23 cellular contexts compared by ENCODE assay signal in the genomic region with DNA sequence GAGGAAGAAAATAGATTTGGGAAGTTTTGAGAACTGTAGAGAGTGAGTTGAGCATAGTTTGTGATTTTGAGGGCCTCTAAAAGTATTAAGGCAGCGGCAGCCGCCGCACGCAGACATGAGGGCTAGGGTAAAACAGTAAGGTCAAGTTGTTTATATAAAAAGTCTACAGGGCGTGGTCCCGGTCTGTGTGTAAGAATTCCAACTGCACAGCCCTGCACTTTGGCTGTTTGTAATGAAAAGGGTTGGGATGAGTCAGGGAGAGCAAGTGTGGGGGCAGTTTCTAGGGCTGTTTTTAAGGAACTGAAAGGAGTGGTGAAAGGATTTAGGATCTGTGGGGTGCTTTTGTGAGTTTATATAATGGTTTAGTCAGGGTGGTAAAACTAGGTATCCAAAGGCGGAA. TPM values are rescaled to one million over a fixed set of nuclear protein-coding genes. Genes with fewer than 3 reads are reported as not detected.
DNase-seq lines count a peak whose midpoint lies in the region; ATAC-seq and TF ChIP-seq lines count a peak whose summit lies in the region.
"Had no signal": no experiment of that assay in that cellular context is flagged by ENCODE, and none has a peak within 500 bp of the region (broad histone marks: within the 10 kb centered on the region; RNA-seq: fewer than 3 reads in every experiment).

No MANE protein-coding gene starts in this region.

- in situ Hi-C loops in IMR-90 (cut with MboI; ENCODE audit: low sequenced_read_pairs), result no loop called here
- in situ Hi-C loops in HAP-1 (cut with MboI; ENCODE audit: low sequenced_read_pairs), result no loop called here

- no peak overlapping the region for H2BK120ac ChIP-seq in IMR-90 (ENCODE audit: low read depth, low read length)

- peak overlapping the region; percentile 54 for H3K27ac ChIP-seq in IMR-90 (ENCODE audit: insufficient read depth, low read length)
- H3K27ac ChIP-seq: BLaER1, suprapubic skin, uterus had no signal

- H3K27me3 Mint-ChIP-seq in T-helper 17 cell, result peaks cover 5% of the 10 kb centered on the region
- H3K27me3 Mint-ChIP-seq: activated B cell treated with CpG ODN at 0.5 μM for 24 hours; activated CD4-positive, alpha-beta memory T cell treated with anti-CD3 and anti-CD28 coated beads for 36 hours had no signal

- H3K56ac ChIP-seq in IMR-90 (ENCODE audit: extremely low read depth, insufficient read depth, low read length), result no peak overlapping the region

- no peak overlapping the region for H3K14ac ChIP-seq in IMR-90 (replicated peaks; ENCODE audit: low read depth, low read length)

- ATAC-seq in IMR-90 (ENCODE audit: low read depth) (peak; percentile 75), T-helper 17 cell (no peak)

- H3K18ac ChIP-seq in IMR-90 (ENCODE audit: low read depth, low read length), result no peak overlapping the region; the same call in 1 of the 2 replicates

- BruUV-seq in IMR-90 (replicated peaks; lab: Mats Ljungman, UMichigan), result no TSS peak

- H3K9me3 ChIP-seq in IMR-90 (ENCODE audit: control insufficient read depth, insufficient read depth, low read length) (no peaks in the 10 kb centered on the region), HAP-1 (no peaks in the 10 kb centered on the region), T-helper 17 cell (ENCODE audit: control insufficient read depth, low read length, poor library complexity, severe bottlenecking) (no peaks in the 10 kb centered on the region)
- H3K9me3 ChIP-seq: BLaER1, suprapubic skin, uterus had no signal

- H3K4me1 ChIP-seq in IMR-90 (ENCODE audit: control insufficient read depth, insufficient read depth, low read length), result peaks cover 3% of the 10 kb centered on the region; the same call in 1 of the 2 replicates
- H3K4me1 ChIP-seq in HAP-1, result no peaks in the 10 kb centered on the region
- H3K4me1 ChIP-seq: BLaER1, suprapubic skin, uterus had no signal

- DNase-seq in A172 (ENCODE audit: low spot score) (peak; percentile 34), IMR-90 (peak; percentile 61), amniotic epithelial cell (ENCODE audit: low read depth) (peak; percentile 67), fibroblast of pulmonary artery (ENCODE audit: low read depth) (peak; percentile 17), HAP-1 (ENCODE audit: low spot score in 2 of 2) (no peak), NCI-H1436 treated with DMSO at 0.1 percent for 48 hours (lab: John Stamatoyannopoulos, UW) (no peak), T-helper 17 cell (no peak)
- DNase-seq in activated T-cell treated with anti-CD3 and anti-CD28 coated beads, Interleukin-2, amount 50 U/mL, for 1 hour, result no peak
- DNase-seq: 8988T; activated B cell treated with CpG ODN at 0.5 μM for 24 hours; activated CD4-positive, alpha-beta memory T cell treated with anti-CD3 and anti-CD28 coated beads for 36 hours; activated naive CD4-positive, alpha-beta T cell; activated T-cell treated with anti-CD3 and anti-CD28 coated beads for 4 hours; aorta; Calu3; left cardiac atrium; NCI-H1417 treated with DMSO at 0.1 percent for 48 hours; NCI-H748 treated with DMSO at 0.1 percent for 48 hours; SHP77; T-helper 1 cell; uterus had no signal

- H2AFZ ChIP-seq in IMR-90 (replicated peaks; ENCODE audit: low read length, poor library complexity), result no peak overlapping the region

- WGBS in IMR-90 (ENCODE audit: extremely low coverage in 2 of 2, insufficient read length in 1 of 2), 2 experiments, result 52% methylated on average over 6 of the region's 7 CpGs; no CpG with 5 or more reads in 1 of the 2 experiments

- intact Hi-C loops in IMR-90 (cut with micrococcal nuclease), result no loop called here

- H4K5ac ChIP-seq in IMR-90 (ENCODE audit: low read depth, low read length), result no peak overlapping the region

- H3K27me3 ChIP-seq in IMR-90 (ENCODE audit: control insufficient read depth, insufficient read depth, low read length), result no peaks in the 10 kb centered on the region; the same call in 1 of the 2 replicates
- H3K27me3 ChIP-seq in HAP-1 (ENCODE audit: low read depth), result no peaks in the 10 kb centered on the region
- H3K27me3 ChIP-seq: BLaER1, suprapubic skin, uterus had no signal

- no peaks in the 10 kb centered on the region for H3K36me3 Mint-ChIP-seq in T-helper 17 cell (ENCODE audit: low read depth)
- H3K36me3 Mint-ChIP-seq: activated CD4-positive, alpha-beta memory T cell treated with anti-CD3 and anti-CD28 coated beads for 36 hours had no signal

- no peak overlapping the region for H3K4me3 Mint-ChIP-seq in T-helper 17 cell
- H3K4me3 Mint-ChIP-seq: activated B cell treated with CpG ODN at 0.5 μM for 24 hours; activated CD4-positive, alpha-beta memory T cell treated with anti-CD3 and anti-CD28 coated beads for 36 hours had no signal

- H2BK5ac ChIP-seq in IMR-90 (ENCODE audit: low read depth, low read length, poor library complexity, severe bottlenecking), result peak overlapping the region; percentile 65

- no peaks in the 10 kb centered on the region for H4K20me1 ChIP-seq in IMR-90 (ENCODE audit: insufficient read depth, low read length)
- H4K20me1 ChIP-seq: BLaER1 had no signal

- no peak for TF ChIP-seq RAD21 in IMR-90 (IDR thresholded peaks at IDR 0.05; ENCODE audit: low read length)

- H3K4me3 ChIP-seq in IMR-90 (ENCODE audit: insufficient read depth, low read depth, low read length) (no peak overlapping the region), fibroblast of pulmonary artery (replicated peaks; ENCODE audit: low read depth, low read length) (no peak overlapping the region), HAP-1 (no peak overlapping the region)
- H3K4me3 ChIP-seq: BLaER1, suprapubic skin, uterus had no signal

- POLR2A ChIA-PET in IMR-90 (lab: Charles Lee; ENCODE audit: unreplicated experiment), result no interaction called here

- H2BK20ac ChIP-seq in IMR-90 (ENCODE audit: low read depth, low read length), result peak overlapping the region; percentile 80; the same call in 1 of the 2 replicates

- H2BK15ac ChIP-seq in IMR-90 (ENCODE audit: low read depth, low read length), result no peak overlapping the region

- H3K36me3 ChIP-seq in IMR-90 (ENCODE audit: control insufficient read depth, insufficient read depth, low read length) (no peaks in the 10 kb centered on the region), HAP-1 (replicated peaks) (no peaks in the 10 kb centered on the region)
- H3K36me3 ChIP-seq: BLaER1, suprapubic skin, uterus had no signal

- H3K9ac ChIP-seq in IMR-90 (ENCODE audit: low read depth, low read length), result no peak overlapping the region
- H3K9ac ChIP-seq: BLaER1 had no signal

- peaks cover 2 to 3% of the 10 kb centered on the region in 2 experiments; a peak in 1 of 4 replicates for H3K79me1 ChIP-seq in IMR-90 (ENCODE audit: low read depth in 1 of 2, low read length in 2 of 2)

- no peak overlapping the region for H3K27ac Mint-ChIP-seq in T-helper 17 cell
- H3K27ac Mint-ChIP-seq: activated B cell treated with CpG ODN at 0.5 μM for 24 hours; activated CD4-positive, alpha-beta memory T cell treated with anti-CD3 and anti-CD28 coated beads for 36 hours had no signal

- CTCF ChIA-PET in IMR-90 (lab: Yijun Ruan, JAX), result no interaction called here

- no peak overlapping the region for H2AK9ac ChIP-seq in IMR-90 (replicated peaks; ENCODE audit: low read depth, low read length, poor library complexity)

- TF ChIP-seq CTCF in IMR-90 (conservative IDR thresholded peaks at IDR 0.05; ENCODE audit: low read depth, low read length) (no peak), fibroblast of pulmonary artery (IDR thresholded peaks at IDR 0.05; ENCODE audit: low read length, missing control alignments) (no peak)

- TF ChIP-seq POLR2A in IMR-90 (IDR thresholded peaks at IDR 0.05; ENCODE audit: low read depth, low read length), result no peak

- peak overlapping the region; percentile 77; the same call in 1 of the 2 replicates for H3K4ac ChIP-seq in IMR-90 (ENCODE audit: low read depth, low read length)

- H4K91ac ChIP-seq in IMR-90 (ENCODE audit: insufficient read depth, low read depth, low read length), result no peak overlapping the region

- H3K9me1 ChIP-seq in IMR-90 (ENCODE audit: insufficient read depth, low read length), result no peaks in the 10 kb centered on the region

- no peak overlapping the region for H2AK5ac ChIP-seq in IMR-90 (ENCODE audit: low read depth, low read length)

- dilution Hi-C loops in IMR-90 (cut with HindIII; ENCODE audit: low sequenced_read_pairs, unreplicated experiment), result no loop called here

- no peaks in the 10 kb centered on the region for H3K4me1 Mint-ChIP-seq in T-helper 17 cell
- H3K4me1 Mint-ChIP-seq: activated B cell treated with CpG ODN at 0.5 μM for 24 hours had no signal

- H3K4me2 ChIP-seq in IMR-90 (ENCODE audit: low read depth, low read length), result peak overlapping the region; percentile 57
- H3K4me2 ChIP-seq: BLaER1 had no signal

- peak overlapping the region in 1 of 2 experiments; percentile 53; a peak in 1 of 4 replicates for H4K8ac ChIP-seq in IMR-90 (ENCODE audit: low read depth in 2 of 2, low read length in 2 of 2)

- H3K23ac ChIP-seq in IMR-90 (ENCODE audit: low read depth, low read length), result no peak overlapping the region

TF ChIP-seq in IMR-90, 13 proteins besides CTCF, POLR2A, EP300 and RAD21:
- no peak for TF ChIP-seq CEBPB (IDR thresholded peaks at IDR 0.05; ENCODE audit: low read depth, low read length)
- TF ChIP-seq RFX5 (IDR thresholded peaks at IDR 0.05; ENCODE audit: low read depth, low read length), result no peak
- TF ChIP-seq CHD1 (IDR thresholded peaks at IDR 0.05; ENCODE audit: low read depth, low read length), result no peak
- TF ChIP-seq SMC3 (IDR thresholded peaks at IDR 0.05; ENCODE audit: low read depth, low read length), result no peak
- no peak for TF ChIP-seq RCOR1 (IDR thresholded peaks at IDR 0.05; ENCODE audit: insufficient replicate concordance, low read length)

RNA-seq across cellular contexts. Expression of a gene that starts 55.0 kb away (rescaled TPM):
- 187 and 228 TPM in 2 replicates for total RNA-seq in A172 (2014; rRNA removed; shearing (Covaris generic))
- total RNA-seq in IMR-90 (2012; rRNA removed) (114 and 332 TPM in 2 replicates), T-helper 17 cell (10 to 100 TPM in 1 of 2 donors, 1 to 10 TPM in 1; 5.7 to 32.0 TPM)
- polyA plus RNA-seq in IMR-90 (2012; rRNA removed), result 408 and 409 TPM in 2 replicates
- polyA plus RNA-seq in IMR-90 (2012; cell fraction: cytosol; rRNA removed), result 256 and 272 TPM in 2 replicates
- polyA plus RNA-seq in IMR-90 (2012; cell fraction: nucleus; rRNA removed; ENCODE audit: low replicate concordance), result 51.3 and 191 TPM in 2 replicates

Comparison
In these comparisons a context has a peak if more than half of its experiments do, and no peak if none do; other contexts are left out.
1. DNase-seq: peak in A172 (single experiment), IMR-90 (single experiment), amniotic epithelial cell (single experiment) and fibroblast of pulmonary artery (single experiment); none in HAP-1 (0 of 2), NCI-H1436 treated with DMSO at 0.1 percent for 48 hours (single experiment), T-helper 17 cell (0 of 3) and activated T-cell treated with anti-CD3 and anti-CD28 coated beads, Interleukin-2, amount 50 U/mL, for 1 hour (single experiment).